10 cellular contexts compared by ENCODE assay signal in genomic region chr9:93099551-93100264, GRCh38. TPM values are rescaled to one million over a fixed set of nuclear protein-coding genes. Genes with fewer than 3 reads are reported as not detected.
A peak's percentile ranks its signal among the peaks of the same experiment; 100 is the strongest.
DNase-seq lines count a peak whose midpoint lies in the region; ATAC-seq and TF ChIP-seq lines count a peak whose summit lies in the region.
"Had no signal": no experiment of that assay in that cellular context is flagged by ENCODE, and none has a peak within 500 bp of the region (broad histone marks: within the 10 kb centered on the region; RNA-seq: fewer than 3 reads in every experiment).

No MANE protein-coding gene starts in this region.

- no peak for TF ChIP-seq POLR2A in testis (IDR thresholded peaks at IDR 0.05)

- H3K27me3 Mint-ChIP-seq in natural killer cell (ENCODE audit: low read depth in 2 of 2): no peaks in the 10 kb centered on the region

- intact Hi-C loops in right cardiac atrium (cut with DNase I): loop anchor here in 2 of 4 donors (10.0 kb wide), 2 partner anchors 205 to 355 kb away; partner anchors contain the start of genes FAM120A (in 1 of the 2) and FAM120AOS (in 1 of the 2)
- intact Hi-C loops in left cardiac atrium (cut with DNase I): no loop called here
- intact Hi-C loops in mammary epithelial cell (cut with micrococcal nuclease): loop anchor here (5.0 kb wide), 2 partner anchors 33 to 117 kb away; partner anchors contain the start of gene NINJ1
- intact Hi-C loops in natural killer cell (cut with micrococcal nuclease): loop anchor here (5.0 kb wide), 2 partner anchors 33 to 353 kb away; partner anchors contain the start of genes FAM120A, FAM120AOS and NINJ1
- intact Hi-C loops in testis (cut with DNase I; ENCODE audit: low total_unique reads): no loop called here

- peak overlapping the region in 1 of 2 donors; percentile 92 for H3K27ac Mint-ChIP-seq in natural killer cell

- H3K36me3 Mint-ChIP-seq in natural killer cell: peaks cover 7% of the 10 kb centered on the region

- H3K4me3 Mint-ChIP-seq in natural killer cell: peak overlapping the region; percentile 46

- no peak for TF ChIP-seq CTCF in mammary epithelial cell (conservative IDR thresholded peaks at IDR 0.05 in 1 of 2, IDR thresholded peaks at IDR 0.05 in 1 of 2; ENCODE audit: extremely low read depth in 1 of 2, insufficient read depth in 1 of 2, low read depth in 1 of 2, low read length in 2 of 2)
- TF ChIP-seq CTCF in natural killer cell (IDR thresholded peaks at IDR 0.05): no peak
- no peak for TF ChIP-seq CTCF in testis (IDR thresholded peaks at IDR 0.05)

- H3K9me3 ChIP-seq in right cardiac atrium (ENCODE audit: control insufficient read depth, low read length) (no peaks in the 10 kb centered on the region), mammary epithelial cell (replicated peaks; ENCODE audit: insufficient read depth, low read length) (peaks cover 3% of the 10 kb centered on the region), testis (no peaks in the 10 kb centered on the region)

- no peak overlapping the region for H3K27ac ChIP-seq in right cardiac atrium (ENCODE audit: low read length)
- no peak overlapping the region for H3K27ac ChIP-seq in mammary epithelial cell (ENCODE audit: insufficient read depth, low read depth, low read length)
- H3K27ac ChIP-seq in testis: peak overlapping the region in 1 of 2 donors; percentile 3

- ATAC-seq in right cardiac atrium (no peak), left cardiac atrium (no peak), natural killer cell (no peak), GM18909 (IDR thresholded peaks at IDR 0.05; ENCODE audit: poor library complexity, unreplicated experiment) (no peak)
- ATAC-seq in activated CD4-positive, CD25-positive, alpha-beta regulatory T cell treated with anti-CD3 and anti-CD28 coated beads, Interleukin-2, amount 50 U/mL, for 24 hours: no peak
- ATAC-seq: PC-3 had no signal

- no peaks in the 10 kb centered on the region for H3K27me3 ChIP-seq in right cardiac atrium (ENCODE audit: control insufficient read depth, insufficient read depth)
- no peaks in the 10 kb centered on the region for H3K27me3 ChIP-seq in mammary epithelial cell (ENCODE audit: insufficient read depth, low read length)
- H3K27me3 ChIP-seq in testis: no peaks in the 10 kb centered on the region

- H3K9me3 Mint-ChIP-seq in natural killer cell: no peaks in the 10 kb centered on the region

- H3K4me1 ChIP-seq in right cardiac atrium (ENCODE audit: control insufficient read depth, insufficient read depth, low read length): peaks cover 8% of the 10 kb centered on the region
- peaks cover 32% of the 10 kb centered on the region for H3K4me1 ChIP-seq in mammary epithelial cell (ENCODE audit: insufficient read depth, low read length)
- peaks cover 31% of the 10 kb centered on the region for H3K4me1 ChIP-seq in testis

- H3K36me3 ChIP-seq in mammary epithelial cell (ENCODE audit: insufficient read depth, low read length) (no peaks in the 10 kb centered on the region), testis (ENCODE audit: low read depth, missing control alignments) (no peaks in the 10 kb centered on the region)

- peaks cover 22 to 29% of the 10 kb centered on the region in 2 donors for H3K4me1 Mint-ChIP-seq in natural killer cell

- peak overlapping the region; percentile 55 for H3K4me2 ChIP-seq in mammary epithelial cell (ENCODE audit: insufficient read depth, low read depth, low read length)

- DNase-seq in right cardiac atrium (peak in 2 of 3 donors; percentile 44 to 55), left cardiac atrium (no peak), mammary epithelial cell (no peak), natural killer cell (no peak), GM19238 (ENCODE audit: insufficient read length, low spot score) (no peak), testis (no peak)
- DNase-seq: NCI-H1048, PC-3 had no signal

- H3K9ac ChIP-seq in mammary epithelial cell (ENCODE audit: insufficient read depth, low read length): no peak overlapping the region

- H3K79me2 ChIP-seq in mammary epithelial cell (ENCODE audit: insufficient read depth, low read length): peaks cover 80% of the 10 kb centered on the region

- no peaks in the 10 kb centered on the region for H4K20me1 ChIP-seq in mammary epithelial cell (ENCODE audit: insufficient read depth, low read length)

- H3K4me3 ChIP-seq in right cardiac atrium (ENCODE audit: low read length): no peak overlapping the region
- H3K4me3 ChIP-seq in mammary epithelial cell (replicated peaks in 1 of 3; ENCODE audit: insufficient read depth in 1 of 3, low read depth in 2 of 3, low read length in 3 of 3): no peak overlapping the region
- H3K4me3 ChIP-seq in testis: no peak overlapping the region

- dilution Hi-C loops in mammary epithelial cell (cut with HindIII; ENCODE audit: low sequenced_read_pairs): no loop called here

- CTCF ChIA-PET in mammary epithelial cell (lab: Charles Lee; ENCODE audit: low non-redundant PET): no interaction called here

- H2AFZ ChIP-seq in mammary epithelial cell (ENCODE audit: low read depth, low read length): no peak overlapping the region

- in situ Hi-C loops in mammary epithelial cell (cut with MboI; ENCODE audit: low sequenced_read_pairs in 2 of 2): no loop called here

- BruUV-seq in mammary epithelial cell (replicated peaks; lab: Mats Ljungman, UMichigan): no TSS peak

- WGBS in right cardiac atrium: 89% methylated on average over 16 of the region's 16 CpGs
- WGBS in mammary epithelial cell (ENCODE audit: low coverage, missing lambda C conversion rate): 93% methylated on average over 15 of the region's 16 CpGs
- 83 to 86% methylated on average over 4 to 16 of the region's 16 CpGs for WGBS in testis, 2 donors

RNA-seq across cellular contexts. Expression of gene CARD19, which starts 3.7 kb away (rescaled TPM):
- total RNA-seq in right cardiac atrium: 10 to 100 TPM; 17.7 to 26.6 (median 22.5) TPM
- polyA plus RNA-seq in right cardiac atrium: 30.3 TPM
- total RNA-seq in left cardiac atrium: 10 to 100 TPM; 20.2 to 26.3 TPM
- 10 to 100 TPM; 56.1 to 68.8 TPM for total RNA-seq in mammary epithelial cell
- polyA plus RNA-seq in mammary epithelial cell: 77.6 TPM
- 10.8 TPM for polyA minus RNA-seq in mammary epithelial cell
- 10 to 100 TPM; 30.7 to 49.1 (median 42.6) TPM for total RNA-seq in natural killer cell
- 100 to 1,000 TPM; 138 to 147 TPM for total RNA-seq in testis
- 99.4 TPM for polyA plus RNA-seq in testis (ENCODE audit: insufficient read depth, low read depth, low replicate concordance)

RNA-seq across cellular contexts. Expression of gene NINJ1, which starts 34.3 kb away (rescaled TPM):
- total RNA-seq in right cardiac atrium: 10 to 100 TPM; 42.9 to 68.4 (median 62.7) TPM
- 96.2 TPM for polyA plus RNA-seq in right cardiac atrium
- total RNA-seq in left cardiac atrium: 10 to 100 TPM; 38.4 to 45.9 TPM
- 10 to 100 TPM; 50.2 to 92.2 TPM for total RNA-seq in mammary epithelial cell
- polyA plus RNA-seq in mammary epithelial cell: 48.5 TPM
- polyA minus RNA-seq in mammary epithelial cell: 69.2 TPM
- 100 to 1,000 TPM in 1 of 3 donors, 10 to 100 TPM in 2; 87.3 to 121 (median 93.8) TPM for total RNA-seq in natural killer cell
- total RNA-seq in testis: 100 to 1,000 TPM; 148 to 152 TPM
- 99.3 TPM for polyA plus RNA-seq in testis (ENCODE audit: insufficient read depth, low read depth, low replicate concordance)

RNA-seq across cellular contexts. Expression of gene SUSD3, which starts 41.2 kb away (rescaled TPM):
- 1 to 10 TPM; 1.0 to 2.0 (median 1.3) TPM for total RNA-seq in right cardiac atrium
- 0.16 TPM for polyA plus RNA-seq in right cardiac atrium
- 1 to 10 TPM; 1.6 to 2.4 TPM for total RNA-seq in left cardiac atrium
- 1 to 10 TPM in 1 of 2 donors, not detected in 1; 1.8 TPM for total RNA-seq in mammary epithelial cell
- 0.11 TPM for polyA plus RNA-seq in mammary epithelial cell
- not detected for polyA minus RNA-seq in mammary epithelial cell
- total RNA-seq in natural killer cell: 1 to 10 TPM; 1.2 to 2.1 (median 1.8) TPM
- 100 to 1,000 TPM; 282 to 537 TPM for total RNA-seq in testis
- 172 TPM for polyA plus RNA-seq in testis (ENCODE audit: insufficient read depth, low read depth, low replicate concordance)

Comparison
In these comparisons a context has a peak if more than half of its experiments do, and no peak if none do; other contexts are left out.
1. DNase-seq: peak in right cardiac atrium (2 of 3); none in left cardiac atrium (single experiment), mammary epithelial cell (single experiment), natural killer cell (single experiment), GM19238 (single experiment) and testis (single experiment).
2. RNA of gene SUSD3, which starts 41.2 kb away (total RNA-seq): 282 to 537 TPM in testis; 1.6 to 2.4 TPM in left cardiac atrium, 1.8 TPM in mammary epithelial cell, 1.2 to 2.1 TPM in natural killer cell and 1.0 to 2.0 TPM in right cardiac atrium; every median in the first group is over 10 times any median in the second.
3. intact Hi-C loops: an anchor here in mammary epithelial cell (5.0 kb wide) and natural killer cell (5.0 kb wide); none called in left cardiac atrium and testis.